In the genomic region with DNA sequence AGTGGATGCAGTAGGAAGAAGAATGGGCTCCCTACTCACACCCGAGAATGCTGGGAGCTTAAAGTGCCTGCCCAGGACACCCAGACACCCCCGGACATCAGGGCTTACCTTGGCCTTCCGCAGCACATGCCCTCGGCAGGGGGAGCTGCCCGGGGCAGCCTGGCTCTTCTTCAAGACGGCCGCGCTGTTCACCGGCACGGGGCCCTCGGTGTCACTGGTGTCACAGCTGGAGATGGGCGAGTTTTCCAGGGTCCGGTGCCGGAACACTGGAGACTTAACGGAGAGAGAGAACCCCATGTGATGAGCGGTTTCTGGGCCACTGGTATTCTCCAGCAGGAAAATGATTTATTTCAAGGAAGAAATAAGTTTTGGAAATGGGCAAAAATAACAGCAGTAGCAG, we compare ENCODE assay signal across 21 cellular contexts.
"Had no signal": no experiment of that assay in that cellular context is flagged by ENCODE, and none has a peak within 500 bp of the region (broad histone marks: within the 10 kb centered on the region; RNA-seq: fewer than 3 reads in every experiment).

No MANE protein-coding gene starts in this region.

- H3K36me3 ChIP-seq: ovary had no signal

- H3K27me3 ChIP-seq: foreskin keratinocyte, left lung, ovary, right atrium auricular region, tibial nerve had no signal

- H3K4me3 ChIP-seq: left lung, ovary, psoas muscle, right atrium auricular region, tibial nerve had no signal

- H3K9me3 ChIP-seq: left lung, ovary, psoas muscle, right atrium auricular region, tibial nerve had no signal

- H3K4me1 ChIP-seq: foreskin keratinocyte, left lung, psoas muscle had no signal

- ATAC-seq: activated naive CD8-positive, alpha-beta T cell treated with anti-CD3 and anti-CD28 coated beads, Interleukin-2, amount 50 U/mL, for 24 hours; activated T-cell treated with anti-CD3 and anti-CD28 coated beads, Interleukin-2, amount 50 U/mL, for 72 hours; foreskin keratinocyte; left lung; natural killer cell; psoas muscle had no signal

- DNase-seq: activated CD4-positive, alpha-beta T cell treated with anti-CD3 and anti-CD28 coated beads for 4 hours; activated CD4-positive, alpha-beta T cell treated with anti-CD3 and anti-CD28 coated beads, Interleukin-2, amount 50 U/mL, for 48 hours; activated gamma-delta T cell; activated naive CD4-positive, alpha-beta T cell treated with anti-CD3 and anti-CD28 coated beads, Interleukin-2, amount 50 U/mL, for 16 hours; activated naive CD8-positive, alpha-beta T cell treated with anti-CD3 and anti-CD28 coated beads, Interleukin-2, amount 50 U/mL, for 24 hours; activated T-cell treated with anti-CD3 and anti-CD28 coated beads, Interleukin-2, amount 50 U/mL, for 72 hours; dermis blood vessel endothelial cell; effector CD8-positive, alpha-beta T cell; foreskin keratinocyte; kidney glomerular epithelial cell; left lung; midbrain; natural killer cell; psoas muscle; stimulated activated CD4-positive, alpha-beta T cell treated with anti-CD3 and anti-CD28 coated beads, Interleukin-12 subunit alpha, Interleukin-12 subunit beta, amount 100 ng/mL, for 4 hours; stimulated activated CD4-positive, alpha-beta T cell treated with anti-CD3 and anti-CD28 coated beads, Interleukin-4, amount 100 ng/mL, for 4 hours; substantia nigra; T-helper 1 cell had no signal

- H3K27ac ChIP-seq: foreskin keratinocyte, left lung, ovary, psoas muscle, right atrium auricular region, tibial nerve had no signal
